13 cellular contexts compared by ENCODE assay signal in genomic region chr11:665707-666281, GRCh38. TPM values are rescaled to one million over a fixed set of nuclear protein-coding genes. Genes with fewer than 3 reads are reported as not detected.
DNase-seq lines count a peak whose midpoint lies in the region; ATAC-seq and TF ChIP-seq lines count a peak whose summit lies in the region.
"Had no signal": no experiment of that assay in that cellular context is flagged by ENCODE, and none has a peak within 500 bp of the region (broad histone marks: within the 10 kb centered on the region; RNA-seq: fewer than 3 reads in every experiment).

No MANE protein-coding gene starts in this region.

- H3K4me1 ChIP-seq in KMS-11 (ENCODE audit: low read depth, poor library complexity, severe bottlenecking) (peaks cover 41% of the 10 kb centered on the region), lung (ENCODE audit: control insufficient read depth in 2 of 2, insufficient read depth in 2 of 2, low read length in 2 of 2) (peaks cover 0 to 3% of the 10 kb centered on the region in 2 donors), stomach smooth muscle (ENCODE audit: control insufficient read depth, insufficient read depth, low read length) (peaks cover 11% of the 10 kb centered on the region)

- H3K79me2 ChIP-seq in KMS-11 (ENCODE audit: insufficient read depth, low read depth): no peaks in the 10 kb centered on the region

- H3K4me3 ChIP-seq in KMS-11 (IDR thresholded peaks at IDR 0.05; ENCODE audit: insufficient read depth, low read depth, low read length) (no peak overlapping the region), lung (no peak overlapping the region), stomach smooth muscle (ENCODE audit: low read length in 2 of 2) (peak overlapping the region in 1 of 2 donors; percentile 29)
- H3K4me3 ChIP-seq: right lobe of liver had no signal

- ATAC-seq in lung (ENCODE audit: insufficient read depth, low FRiP score): peak; percentile 34
- ATAC-seq in HG02763 (IDR thresholded peaks at IDR 0.05; ENCODE audit: unreplicated experiment): no peak
- ATAC-seq in HG03135 (IDR thresholded peaks at IDR 0.05; ENCODE audit: unreplicated experiment): no peak

- H3K9me3 ChIP-seq in lung (ENCODE audit: control insufficient read depth in 2 of 2, insufficient read depth in 1 of 2, low read length in 1 of 2) (no peaks in the 10 kb centered on the region), stomach smooth muscle (ENCODE audit: control insufficient read depth in 2 of 2, low read length in 2 of 2) (no peaks in the 10 kb centered on the region)
- H3K9me3 ChIP-seq: right lobe of liver had no signal

- H4K20me1 ChIP-seq in KMS-11 (ENCODE audit: insufficient read depth): no peaks in the 10 kb centered on the region

- H3K27ac ChIP-seq in KMS-11 (peak overlapping the region; percentile 91), lung (ENCODE audit: low read depth in 1 of 2, low read length in 1 of 2) (no peak overlapping the region), stomach smooth muscle (ENCODE audit: low read length) (peak overlapping the region; percentile 41)

- peak overlapping the region; percentile 42 for H3K9ac ChIP-seq in KMS-11
- peak overlapping the region in 1 of 2 donors; percentile 47 for H3K9ac ChIP-seq in stomach smooth muscle (ENCODE audit: low read length in 2 of 2)

- DNase-seq in dedifferentiated amniotic fluid mesenchymal stem cell (ENCODE audit: extremely low spot score) (peak; percentile 46), lung (ENCODE audit: low spot score) (no peak), ureter (ENCODE audit: low spot score) (no peak)
- DNase-seq in stimulated activated CD4-positive, alpha-beta T cell treated with anti-CD3 and anti-CD28 coated beads, Interleukin-12 subunit alpha, Interleukin-12 subunit beta, amount 100 ng/mL, for 4 hours: no peak
- DNase-seq: activated gamma-delta T cell; DND-41; kidney glomerular epithelial cell; right lobe of liver; stimulated activated naive CD4-positive, alpha-beta T cell had no signal

- 69 to 79% methylated on average over 11 of the region's 11 CpGs for WGBS in lung, 2 donors

- peak overlapping the region; percentile 2; the same call in 1 of the 2 replicates for H2AFZ ChIP-seq in KMS-11 (ENCODE audit: low read depth)

- TF ChIP-seq CTCF in KMS-11 (conservative IDR thresholded peaks at IDR 0.05; ENCODE audit: low read depth, low read length) (no peak), lung (IDR thresholded peaks at IDR 0.05; ENCODE audit: control extremely low read depth, extremely low read depth) (no peak)

- peaks cover 4% of the 10 kb centered on the region; the same call in 1 of the 2 replicates for H3K36me3 ChIP-seq in KMS-11 (ENCODE audit: insufficient read depth)
- peaks cover 0 to 12% of the 10 kb centered on the region in 2 donors for H3K36me3 ChIP-seq in lung (ENCODE audit: control insufficient read depth in 2 of 2, insufficient read depth in 2 of 2, low read length in 2 of 2)
- peaks cover 3 to 10% of the 10 kb centered on the region in 2 donors for H3K36me3 ChIP-seq in stomach smooth muscle (ENCODE audit: control insufficient read depth in 2 of 2, insufficient read depth in 2 of 2, low read length in 2 of 2)

- peak overlapping the region; percentile 77 for H3K4me2 ChIP-seq in KMS-11

- H3K27me3 ChIP-seq in KMS-11 (ENCODE audit: insufficient read depth, low read depth) (no peaks in the 10 kb centered on the region), lung (ENCODE audit: control insufficient read depth, insufficient read depth) (no peaks in the 10 kb centered on the region), stomach smooth muscle (ENCODE audit: control insufficient read depth in 1 of 2, insufficient read depth in 2 of 2, low read length in 2 of 2) (no peaks in the 10 kb centered on the region)
- H3K27me3 ChIP-seq: right lobe of liver had no signal

RNA-seq across cellular contexts. Expression of gene DRD4, which starts 28.7 kb away (rescaled TPM):
- total RNA-seq in lung: 1 to 10 TPM in 1 of 2 donors, not detected in 1; 1.1 TPM
- polyA plus RNA-seq in lung: under 1 TPM; 0.05 to 0.35 TPM
- total RNA-seq in ureter: 2.6 TPM

RNA-seq across cellular contexts. Expression of gene DEAF1, which starts 29.2 kb away (rescaled TPM):
- total RNA-seq in lung: 10 to 100 TPM; 18.5 to 33.1 TPM
- 10 to 100 TPM; 20.0 to 24.7 TPM for polyA plus RNA-seq in lung
- 36.9 TPM for total RNA-seq in ureter

RNA-seq across cellular contexts. Expression of gene TMEM80, which starts 29.8 kb away (rescaled TPM):
- total RNA-seq in lung: 10 to 100 TPM; 10.3 to 23.2 TPM
- polyA plus RNA-seq in lung: 10 to 100 TPM; 13.8 to 28.1 TPM
- total RNA-seq in ureter: 32.5 TPM

RNA-seq across cellular contexts. Expression of gene SCT, which starts 38.8 kb away (rescaled TPM):
- total RNA-seq in lung (not detected), ureter (not detected)
- not detected for polyA plus RNA-seq in lung
- total RNA-seq: right lobe of liver had no signal

RNA-seq across cellular contexts. Expression of gene EPS8L2, which starts 40.2 kb away (rescaled TPM):
- total RNA-seq in lung: 100 to 1,000 TPM in 1 of 2 donors, 10 to 100 TPM in 1; 92.4 to 166 TPM
- polyA plus RNA-seq in lung: 100 to 1,000 TPM in 1 of 2 donors, 10 to 100 TPM in 1; 35.6 to 114 TPM
- total RNA-seq in ureter: 156 TPM

Comparison
In these comparisons a context has a peak if more than half of its experiments do, and no peak if none do; other contexts are left out.
1. H3K27ac ChIP-seq: peak in KMS-11 (single experiment) and stomach smooth muscle (single experiment); none in lung (0 of 2).